In genomic region chr17:59371426-59372099, GRCh38 we compare ENCODE assay signal across 9 cellular contexts. TPM values are rescaled to one million over a fixed set of nuclear protein-coding genes. Genes with fewer than 3 reads are reported as not detected.
DNase-seq lines count a peak whose midpoint lies in the region; ATAC-seq and TF ChIP-seq lines count a peak whose summit lies in the region.
"Had no signal": no experiment of that assay in that cellular context is flagged by ENCODE, and none has a peak within 500 bp of the region (broad histone marks: within the 10 kb centered on the region; RNA-seq: fewer than 3 reads in every experiment).

No MANE protein-coding gene starts in this region.

- no peak for DNase-seq in breast epithelium (ENCODE audit: low spot score in 2 of 2)
- no peak for DNase-seq in MCF 10A (ENCODE audit: unreplicated experiment)
- no peak for DNase-seq in effector memory CD8-positive, alpha-beta T cell
- DNase-seq in myocyte (ENCODE audit: low read depth): peak; percentile 47
- DNase-seq in uterus: peak; percentile 53 to 61
- no peak for DNase-seq in effector CD4-positive, alpha-beta T cell
- DNase-seq in NCI-H128 (lab: John Stamatoyannopoulos, UW; ENCODE audit: unreplicated experiment): no peak

- H3K9me3 ChIP-seq in breast epithelium (no peaks in the 10 kb centered on the region), uterus (no peaks in the 10 kb centered on the region)

- no peak for TF ChIP-seq CTCF in breast epithelium (IDR thresholded peaks at IDR 0.05)
- TF ChIP-seq CTCF in MCF 10A (IDR thresholded peaks at IDR 0.05; ENCODE audit: unreplicated experiment): no peak
- no peak for TF ChIP-seq CTCF in uterus (IDR thresholded peaks at IDR 0.05)

- CTCF ChIA-PET in MCF 10A (lab: Yijun Ruan, JAX): interaction anchor here (0.6 kb wide), 1 partner anchor 42 kb away, joined by 3 read pairs; no protein-coding TSS in a partner anchor

- peaks cover 4% of the 10 kb centered on the region for H3K36me3 Mint-ChIP-seq in MCF 10A (ENCODE audit: insufficient read depth, unreplicated experiment)
- H3K36me3 Mint-ChIP-seq in effector memory CD8-positive, alpha-beta T cell (ENCODE audit: insufficient read depth): peaks cover 7% of the 10 kb centered on the region

- BruUV-seq in MCF 10A (replicated peaks; lab: Mats Ljungman, UMichigan): no TSS peak

- POLR2A ChIA-PET in MCF 10A (lab: Yijun Ruan, JAX): no interaction called here

- no peaks in the 10 kb centered on the region for H3K27me3 ChIP-seq in breast epithelium
- no peaks in the 10 kb centered on the region for H3K27me3 ChIP-seq in uterus

- intact Hi-C loops in breast epithelium (cut with DNase I; ENCODE audit: low total_unique reads) (no loop called here), MCF 10A (cut with micrococcal nuclease) (no loop called here), uterus (cut with DNase I; ENCODE audit: low total_unique reads) (no loop called here)

- H3K27ac ChIP-seq in breast epithelium: peak overlapping the region; percentile 78 to 97
- H3K27ac ChIP-seq in uterus: peak overlapping the region; percentile 91 to 96
- H3K27ac ChIP-seq: SK-N-MC had no signal

- H3K9me3 Mint-ChIP-seq in MCF 10A (ENCODE audit: unreplicated experiment): no peaks in the 10 kb centered on the region
- H3K9me3 Mint-ChIP-seq in effector memory CD8-positive, alpha-beta T cell: no peaks in the 10 kb centered on the region

- H3K4me1 ChIP-seq in breast epithelium (peaks cover 24 to 52% of the 10 kb centered on the region in 2 donors), uterus (peaks cover 40 to 57% of the 10 kb centered on the region in 2 donors)

- no peak for ATAC-seq in effector memory CD8-positive, alpha-beta T cell (replicated peaks)
- ATAC-seq in HG03521 (IDR thresholded peaks at IDR 0.05; ENCODE audit: unreplicated experiment): no peak

- no peak overlapping the region for H3K4me3 Mint-ChIP-seq in MCF 10A (ENCODE audit: unreplicated experiment)
- no peak overlapping the region for H3K4me3 Mint-ChIP-seq in effector memory CD8-positive, alpha-beta T cell

- no peak for TF ChIP-seq POLR2A in breast epithelium (IDR thresholded peaks at IDR 0.05)
- peak in 1 of 2 donors; percentile 21 for TF ChIP-seq POLR2A in uterus (IDR thresholded peaks at IDR 0.05)

- H3K4me3 ChIP-seq in breast epithelium: peak overlapping the region in 2 of 3 donors; percentile 14 to 43
- no peak overlapping the region for H3K4me3 ChIP-seq in uterus
- H3K4me3 ChIP-seq: SK-N-MC had no signal

- H3K27me3 Mint-ChIP-seq in MCF 10A (ENCODE audit: insufficient read depth, unreplicated experiment): no peaks in the 10 kb centered on the region
- H3K27me3 Mint-ChIP-seq in effector memory CD8-positive, alpha-beta T cell: no peaks in the 10 kb centered on the region

- H3K36me3 ChIP-seq in breast epithelium (no peaks in the 10 kb centered on the region), uterus (no peaks in the 10 kb centered on the region)

- no peak overlapping the region for H3K27ac Mint-ChIP-seq in MCF 10A (ENCODE audit: low read depth, unreplicated experiment)
- H3K27ac Mint-ChIP-seq in effector memory CD8-positive, alpha-beta T cell: peak overlapping the region; percentile 35 to 86

- H3K4me1 Mint-ChIP-seq in MCF 10A (ENCODE audit: insufficient read depth, unreplicated experiment): peaks cover 29% of the 10 kb centered on the region
- H3K4me1 Mint-ChIP-seq in effector memory CD8-positive, alpha-beta T cell (ENCODE audit: low read depth in 2 of 2): peaks cover 29 to 46% of the 10 kb centered on the region in 2 donors

RNA-seq across cellular contexts. Expression of gene YPEL2, which starts 40.1 kb away (rescaled TPM):
- 10 to 100 TPM; 26.5 to 64.8 (median 33.2) TPM for total RNA-seq in breast epithelium
- total RNA-seq in MCF 10A (2022): 1.9 and 2.1 TPM in 2 replicates
- 12.3 and 16.2 TPM in 2 replicates for total RNA-seq in myocyte
- polyA plus RNA-seq in myocyte (2012): 11.3 TPM
- 10 to 100 TPM; 21.2 to 91.7 (median 25.0) TPM for total RNA-seq in uterus

Comparison
In these comparisons a context has a peak if more than half of its experiments do, and no peak if none do; other contexts are left out.
1. DNase-seq: peak in myocyte (single experiment) and uterus (2 of 2); none in breast epithelium (0 of 2), MCF 10A (single experiment), effector memory CD8-positive, alpha-beta T cell (0 of 3), effector CD4-positive, alpha-beta T cell (single experiment) and NCI-H128 (single experiment).
2. H3K4me3 ChIP-seq: peak in breast epithelium (2 of 3); none in uterus (0 of 2).